ENCODE assay signal across 9 cellular contexts in genomic region chr5:119333421-119333851, GRCh38. TPM values are rescaled to one million over a fixed set of nuclear protein-coding genes. Genes with fewer than 3 reads are reported as not detected.
DNase-seq lines count a peak whose midpoint lies in the region; ATAC-seq and TF ChIP-seq lines count a peak whose summit lies in the region.
"Had no signal": no experiment of that assay in that cellular context is flagged by ENCODE, and none has a peak within 500 bp of the region (broad histone marks: within the 10 kb centered on the region; RNA-seq: fewer than 3 reads in every experiment).

No MANE protein-coding gene starts in this region.

- ATAC-seq in GM18870 (IDR thresholded peaks at IDR 0.05; ENCODE audit: unreplicated experiment) (peak; percentile 12), HG02840 (IDR thresholded peaks at IDR 0.05; ENCODE audit: low FRiP score, unreplicated experiment) (peak; percentile 26)

- H3K27me3 Mint-ChIP-seq in T-helper 2 cell treated with Interferon-gamma antibody and Interleukin-4, amounts not matched to agents 5 μg/mL and 100 μg/mL, for 36 hours (ENCODE audit: low read depth), result no peaks in the 10 kb centered on the region
- H3K27me3 Mint-ChIP-seq in progenitor cell of endocrine pancreas, result no peaks in the 10 kb centered on the region
- H3K27me3 Mint-ChIP-seq in glutamatergic neuron (ENCODE audit: unreplicated experiment), result no peaks in the 10 kb centered on the region

- peaks cover 1% of the 10 kb centered on the region for H3K79me2 ChIP-seq in trophoblast cell (ENCODE audit: control insufficient read depth, insufficient read depth, low read length, poor library complexity)

- no peaks in the 10 kb centered on the region for H3K9me3 ChIP-seq in trophoblast cell (ENCODE audit: insufficient read depth, low read depth, low read length)

- H2AFZ ChIP-seq in trophoblast cell (ENCODE audit: insufficient read depth, low read length, poor library complexity), result no peak overlapping the region

- no peak overlapping the region for H3K4ac ChIP-seq in trophoblast cell (ENCODE audit: low read depth, low read length)

- no peaks in the 10 kb centered on the region for H3K27me3 ChIP-seq in trophoblast cell (ENCODE audit: insufficient read depth, low read length)

- no peak overlapping the region for H3K23ac ChIP-seq in trophoblast cell (ENCODE audit: low read length)

- H2BK12ac ChIP-seq in trophoblast cell (ENCODE audit: low read length), result no peak overlapping the region

- no peak overlapping the region for H3K4me2 ChIP-seq in trophoblast cell (ENCODE audit: low read length)

- H3K27ac Mint-ChIP-seq in T-helper 2 cell treated with Interferon-gamma antibody and Interleukin-4, amounts not matched to agents 5 μg/mL and 100 μg/mL, for 36 hours, result peak overlapping the region; percentile 90
- H3K27ac Mint-ChIP-seq in progenitor cell of endocrine pancreas, result no peak overlapping the region
- no peak overlapping the region for H3K27ac Mint-ChIP-seq in glutamatergic neuron (ENCODE audit: unreplicated experiment)

- H2AK5ac ChIP-seq in trophoblast cell (ENCODE audit: low read length), result no peak overlapping the region

- no peak overlapping the region for H3K18ac ChIP-seq in trophoblast cell (ENCODE audit: low read length)

- peaks cover 84% of the 10 kb centered on the region for H3K4me1 Mint-ChIP-seq in T-helper 2 cell treated with Interferon-gamma antibody and Interleukin-4, amounts not matched to agents 5 μg/mL and 100 μg/mL, for 36 hours (ENCODE audit: low read depth)
- H3K4me1 Mint-ChIP-seq in progenitor cell of endocrine pancreas (ENCODE audit: low read depth) (peaks cover 3% of the 10 kb centered on the region), glutamatergic neuron (ENCODE audit: low read depth, unreplicated experiment) (peaks cover 18% of the 10 kb centered on the region)

- no peaks in the 10 kb centered on the region for H3K36me3 ChIP-seq in trophoblast cell (ENCODE audit: control insufficient read depth in 1 of 2, insufficient read depth in 2 of 2, low read length in 2 of 2)

- H3K4me1 ChIP-seq in trophoblast cell (ENCODE audit: control insufficient read depth in 1 of 2, insufficient read depth in 2 of 2, low read length in 2 of 2), result peaks cover 21 to 26% of the 10 kb centered on the region in 2 experiments

- no peak overlapping the region for H4K91ac ChIP-seq in trophoblast cell (ENCODE audit: low read depth, low read length)

- H3K79me1 ChIP-seq in trophoblast cell (ENCODE audit: low read length), result peaks cover 5% of the 10 kb centered on the region

- H3K4me3 ChIP-seq in trophoblast cell (ENCODE audit: low read depth, low read length), result no peak overlapping the region

- peaks cover 48% of the 10 kb centered on the region for H3K36me3 Mint-ChIP-seq in T-helper 2 cell treated with Interferon-gamma antibody and Interleukin-4, amounts not matched to agents 5 μg/mL and 100 μg/mL, for 36 hours (ENCODE audit: low read depth)
- H3K36me3 Mint-ChIP-seq in progenitor cell of endocrine pancreas (ENCODE audit: insufficient read depth) (no peaks in the 10 kb centered on the region), glutamatergic neuron (ENCODE audit: unreplicated experiment) (no peaks in the 10 kb centered on the region)

- H4K12ac ChIP-seq in trophoblast cell (ENCODE audit: low read depth, low read length), result no peak overlapping the region

- TF ChIP-seq CTCF in progenitor cell of endocrine pancreas (IDR thresholded peaks at IDR 0.05; ENCODE audit: unreplicated experiment), result no peak
- no peak for TF ChIP-seq CTCF in glutamatergic neuron (IDR thresholded peaks at IDR 0.05; ENCODE audit: partially characterized antibody, unreplicated experiment)

- no peak overlapping the region for H3K9ac ChIP-seq in trophoblast cell (ENCODE audit: low read length)

- no peak overlapping the region for H4K8ac ChIP-seq in trophoblast cell (ENCODE audit: low read depth, low read length)

- H2BK5ac ChIP-seq in trophoblast cell (ENCODE audit: low read depth, low read length, poor library complexity), result no peak overlapping the region

- H2BK120ac ChIP-seq in trophoblast cell (ENCODE audit: insufficient read depth, low read length, poor library complexity), result no peak overlapping the region

- H3K27ac ChIP-seq in trophoblast cell (ENCODE audit: low read depth, low read length), result no peak overlapping the region

- peak overlapping the region; percentile 86 for H3K4me3 Mint-ChIP-seq in T-helper 2 cell treated with Interferon-gamma antibody and Interleukin-4, amounts not matched to agents 5 μg/mL and 100 μg/mL, for 36 hours
- H3K4me3 Mint-ChIP-seq in progenitor cell of endocrine pancreas (ENCODE audit: low read depth) (no peak overlapping the region), glutamatergic neuron (ENCODE audit: unreplicated experiment) (no peak overlapping the region)

- no peak overlapping the region for H3K14ac ChIP-seq in trophoblast cell (ENCODE audit: low read length)

- no CpG with 5 or more reads among the region's 5 CpGs for WGBS in trophoblast cell (ENCODE audit: extremely low coverage, insufficient coverage, insufficient read length)

- DNase-seq in T-helper 2 cell treated with Interferon-gamma antibody and Interleukin-4, amounts not matched to agents 5 μg/mL and 100 μg/mL, for 36 hours (ENCODE audit: low spot score), result peak; percentile 53
- DNase-seq in trophoblast cell (peak; percentile 71 to 75), progenitor cell of endocrine pancreas (ENCODE audit: low spot score, unreplicated experiment) (no peak), glutamatergic neuron (no peak), NCI-H446 treated with DMSO at 0.1 percent for 48 hours (lab: John Stamatoyannopoulos, UW) (no peak), GM19240 (ENCODE audit: insufficient read length, low spot score) (no peak)
- DNase-seq: stimulated activated CD4-positive, alpha-beta T cell treated with anti-CD3 and anti-CD28 coated beads, Interleukin-4, amount 100 ng/mL, for 24 hours had no signal

- no peaks in the 10 kb centered on the region for H3K9me3 Mint-ChIP-seq in T-helper 2 cell treated with Interferon-gamma antibody and Interleukin-4, amounts not matched to agents 5 μg/mL and 100 μg/mL, for 36 hours
- H3K9me3 Mint-ChIP-seq in progenitor cell of endocrine pancreas (ENCODE audit: low read depth) (no peaks in the 10 kb centered on the region), glutamatergic neuron (ENCODE audit: unreplicated experiment) (no peaks in the 10 kb centered on the region)

RNA-seq across cellular contexts. Expression of gene TNFAIP8, which starts 22.4 kb away (rescaled TPM):
- polyA plus RNA-seq in trophoblast cell (2013), result 58.8 and 59.8 TPM in 2 replicates
- total RNA-seq in progenitor cell of endocrine pancreas, result 8.0 and 9.3 TPM in 2 replicates
- 2.5 TPM for total RNA-seq in glutamatergic neuron (ENCODE audit: unreplicated experiment)

Comparison
In these comparisons a context has a peak if more than half of its experiments do, and no peak if none do; other contexts are left out.
1. DNase-seq: peak in T-helper 2 cell treated with Interferon-gamma antibody and Interleukin-4, amounts not matched to agents 5 μg/mL and 100 μg/mL, for 36 hours (single experiment) and trophoblast cell (2 of 2); none in progenitor cell of endocrine pancreas (single experiment), glutamatergic neuron (single experiment), NCI-H446 treated with DMSO at 0.1 percent for 48 hours (single experiment) and GM19240 (single experiment).